In the genomic region with DNA sequence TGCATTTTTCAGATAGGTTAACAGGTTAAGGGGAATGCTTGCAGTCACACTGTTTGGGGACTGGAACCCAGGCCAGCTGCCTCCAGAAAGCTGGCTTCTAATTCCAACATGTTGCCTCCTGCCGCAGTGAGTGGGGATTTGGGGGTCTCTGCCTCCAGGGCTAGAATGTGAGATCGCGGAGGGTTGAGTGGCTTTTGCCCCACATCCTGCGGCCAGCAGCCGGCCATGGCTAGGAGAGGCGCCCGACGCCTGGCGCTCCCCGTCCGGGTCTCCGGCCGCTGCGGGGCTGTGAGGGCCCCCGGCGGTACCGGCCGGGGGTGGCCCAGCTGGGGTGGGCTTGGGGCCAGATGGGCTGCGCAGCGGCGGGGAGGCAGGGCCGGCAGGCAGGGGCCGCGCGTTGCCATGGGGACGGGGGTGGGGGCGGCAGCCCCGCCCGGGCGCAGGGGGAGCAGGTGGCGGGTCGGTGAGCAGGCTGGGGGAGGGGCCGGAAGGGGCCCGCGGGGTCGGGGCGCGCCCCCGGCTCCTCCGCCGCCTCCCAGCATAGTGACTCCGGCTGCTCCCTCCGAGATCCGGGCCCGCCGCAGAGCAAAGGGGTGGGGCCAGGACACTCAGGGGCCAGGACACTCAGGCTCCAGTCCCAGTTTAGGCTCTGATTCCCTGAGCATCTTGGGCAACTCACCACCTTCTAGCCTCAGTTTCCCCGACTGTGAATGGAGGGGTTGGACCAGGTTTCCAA, we compare ENCODE assay signal across 7 cellular contexts.
DNase-seq lines count a peak whose midpoint lies in the region; ATAC-seq, FAIRE-seq and TF ChIP-seq lines count a peak whose summit lies in the region.

No MANE protein-coding gene starts in this region.

- H3K27me3 Mint-ChIP-seq in activated T-cell treated with anti-CD3 and anti-CD28 coated beads, Interleukin-2, amount 50 U/mL, for 4 hours (ENCODE audit: low read depth), result no peaks in the 10 kb centered on the region

- H3K36me3 ChIP-seq in iPS DF 6.9 (ENCODE audit: control insufficient read depth, insufficient read depth, low read length), result no peaks in the 10 kb centered on the region

- TF ChIP-seq POLR2A in H54 (IDR thresholded peaks at IDR 0.05; ENCODE audit: low read depth, low read length), result no peak

- H3K9me3 ChIP-seq in iPS DF 6.9 (ENCODE audit: control insufficient read depth, insufficient read depth, low read length), result no peaks in the 10 kb centered on the region

- no CpG with 5 or more reads among the region's 47 CpGs for WGBS in iPS DF 6.9 (ENCODE audit: insufficient coverage, insufficient read length)

- DNase-seq in NAMALWA (ENCODE audit: low spot score) (peak; percentile 49), iPS DF 6.9 (ENCODE audit: low read depth, low spot score) (no peak), H54 (ENCODE audit: insufficient read length, low spot score) (no peak), GDM1 (lab: John Stamatoyannopoulos, UW) (no peak), NCI-H2196 (lab: John Stamatoyannopoulos, UW; ENCODE audit: unreplicated experiment) (no peak)
- no peak for DNase-seq in activated T-cell treated with anti-CD3 and anti-CD28 coated beads, Interleukin-2, amount 50 U/mL, for 4 hours
- peak; percentile 50 for DNase-seq in stimulated activated CD8-positive, alpha-beta memory T cell treated with anti-CD3 and anti-CD28 coated beads, Interleukin-4, amount 100 ng/mL, for 48 hours

- peaks cover 16% of the 10 kb centered on the region for H3K4me1 ChIP-seq in iPS DF 6.9 (ENCODE audit: control insufficient read depth, insufficient read depth, low read length)

- no peak for FAIRE-seq in H54 (lab: Jason Lieb, UNC)

- ATAC-seq in activated T-cell treated with anti-CD3 and anti-CD28 coated beads, Interleukin-2, amount 50 U/mL, for 4 hours, result peak; percentile 67 to 71

- H3K4me3 Mint-ChIP-seq in activated T-cell treated with anti-CD3 and anti-CD28 coated beads, Interleukin-2, amount 50 U/mL, for 4 hours, result peak overlapping the region; percentile 74

- H3K4me1 Mint-ChIP-seq in activated T-cell treated with anti-CD3 and anti-CD28 coated beads, Interleukin-2, amount 50 U/mL, for 4 hours (ENCODE audit: low read depth), result peaks cover 47% of the 10 kb centered on the region

- H3K4me3 ChIP-seq in iPS DF 6.9 (ENCODE audit: low read length), result peak overlapping the region; percentile 34; the same call in 1 of the 2 replicates

- H3K9me3 Mint-ChIP-seq in activated T-cell treated with anti-CD3 and anti-CD28 coated beads, Interleukin-2, amount 50 U/mL, for 4 hours, result no peaks in the 10 kb centered on the region

- no peaks in the 10 kb centered on the region for H3K36me3 Mint-ChIP-seq in activated T-cell treated with anti-CD3 and anti-CD28 coated beads, Interleukin-2, amount 50 U/mL, for 4 hours (ENCODE audit: insufficient read depth)

- H3K27ac ChIP-seq in iPS DF 6.9 (ENCODE audit: low read length), result no peak overlapping the region

- H3K27me3 ChIP-seq in iPS DF 6.9 (ENCODE audit: control insufficient read depth, insufficient read depth, low read length), result no peaks in the 10 kb centered on the region

Comparison
In these comparisons a context has a peak if more than half of its experiments do, and no peak if none do; other contexts are left out.
1. DNase-seq: peak in NAMALWA (single experiment) and stimulated activated CD8-positive, alpha-beta memory T cell treated with anti-CD3 and anti-CD28 coated beads, Interleukin-4, amount 100 ng/mL, for 48 hours (single experiment); none in activated T-cell treated with anti-CD3 and anti-CD28 coated beads, Interleukin-2, amount 50 U/mL, for 4 hours (single experiment), iPS DF 6.9 (single experiment), H54 (single experiment), GDM1 (single experiment) and NCI-H2196 (single experiment).